Comparison of ENCODE assay signal across 8 cellular contexts in the genomic region with DNA sequence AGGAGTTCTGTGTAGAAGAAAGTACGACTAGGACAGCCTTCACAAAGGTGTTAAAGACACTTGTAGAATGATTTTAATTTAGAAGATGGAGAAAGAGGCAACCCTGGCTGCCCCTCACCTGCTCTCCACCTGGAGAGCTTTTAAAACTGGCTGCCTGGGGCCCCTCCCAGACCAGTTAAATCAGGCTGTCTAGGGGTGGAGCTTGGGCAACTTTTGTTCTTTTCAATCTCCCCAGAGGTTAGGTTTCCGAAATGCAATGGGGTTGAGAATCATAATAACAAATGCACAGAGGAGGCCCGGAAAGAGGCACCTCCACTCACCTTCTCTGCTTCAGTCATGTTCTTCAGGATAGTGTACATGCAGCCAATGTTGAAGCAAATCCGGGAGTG. TPM values are rescaled to one million over a fixed set of nuclear protein-coding genes. Genes with fewer than 3 reads are reported as not detected.
DNase-seq lines count a peak whose midpoint lies in the region; ATAC-seq and TF ChIP-seq lines count a peak whose summit lies in the region.

No MANE protein-coding gene starts in this region.

- H3K56ac ChIP-seq in IMR-90 (ENCODE audit: extremely low read depth, insufficient read depth, low read length): no peak overlapping the region

- POLR2A ChIA-PET in IMR-90 (lab: Charles Lee; ENCODE audit: unreplicated experiment): no interaction called here

- H3K4me1 ChIP-seq in IMR-90 (ENCODE audit: control insufficient read depth, insufficient read depth, low read length): 0 out of 2 replicates have a peak, but pooled peaks cover 2% of the 10 kb centered on the region
- H3K4me1 ChIP-seq in esophagus (ENCODE audit: control insufficient read depth in 2 of 2, insufficient read depth in 2 of 2, low read length in 1 of 2): peaks cover 3 to 11% of the 10 kb centered on the region in 2 donors

- H3K4me3 ChIP-seq in IMR-90 (ENCODE audit: insufficient read depth, low read depth, low read length) (no peak overlapping the region), esophagus (ENCODE audit: low read depth in 1 of 2, low read length in 2 of 2) (no peak overlapping the region)

- H3K18ac ChIP-seq in IMR-90 (ENCODE audit: low read depth, low read length): no peak overlapping the region

- no peak overlapping the region for H2AK9ac ChIP-seq in IMR-90 (replicated peaks; ENCODE audit: low read depth, low read length, poor library complexity)

- no CpG with 5 or more reads among the region's 4 CpGs for WGBS in IMR-90 (ENCODE audit: extremely low coverage in 2 of 2, insufficient read length in 1 of 2), 2 experiments
- 71 to 84% methylated on average over 4 of the region's 4 CpGs for WGBS in esophagus, 2 donors

- H2BK20ac ChIP-seq in IMR-90 (ENCODE audit: low read depth, low read length): no peak overlapping the region

- no peak overlapping the region for H4K5ac ChIP-seq in IMR-90 (ENCODE audit: low read depth, low read length)

- H2BK120ac ChIP-seq in IMR-90 (ENCODE audit: low read depth, low read length): no peak overlapping the region

- no peak overlapping the region for H4K91ac ChIP-seq in IMR-90 (ENCODE audit: insufficient read depth, low read depth, low read length)

- no peak overlapping the region for H4K8ac ChIP-seq in IMR-90 (ENCODE audit: low read depth in 2 of 2, low read length in 2 of 2)

- no peaks in the 10 kb centered on the region for H3K79me1 ChIP-seq in IMR-90 (ENCODE audit: low read depth in 1 of 2, low read length in 2 of 2)

- H3K23ac ChIP-seq in IMR-90 (ENCODE audit: low read depth, low read length): no peak overlapping the region

- intact Hi-C loops in natural killer cell (cut with micrococcal nuclease): no loop called here
- intact Hi-C loops in IMR-90 (cut with micrococcal nuclease): no loop called here
- intact Hi-C loops in head of caudate nucleus (cut with DNase I): no loop called here

- H3K4ac ChIP-seq in IMR-90 (ENCODE audit: low read depth, low read length): no peak overlapping the region; the same call in 1 of the 2 replicates

- TF ChIP-seq RAD21 in IMR-90 (IDR thresholded peaks at IDR 0.05; ENCODE audit: low read length): no peak

- CTCF ChIA-PET in IMR-90 (lab: Yijun Ruan, JAX): interaction anchor here (1.1 kb wide), 1 partner anchor 20 kb away, joined by 4 read pairs; no protein-coding TSS in a partner anchor

- dilution Hi-C loops in IMR-90 (cut with HindIII; ENCODE audit: low sequenced_read_pairs, unreplicated experiment): no loop called here

- no peak overlapping the region for H3K4me2 ChIP-seq in IMR-90 (ENCODE audit: low read depth, low read length)

- peaks cover 11 to 13% of the 10 kb centered on the region in 2 donors for H3K27me3 Mint-ChIP-seq in natural killer cell treated with Interleukin-12 subunit alpha and Interleukin-12 subunit beta and Interleukin-15 and Interleukin-18, amount 100 ng/mL, for 72 hours
- peaks cover 9 to 10% of the 10 kb centered on the region in 2 donors for H3K27me3 Mint-ChIP-seq in natural killer cell (ENCODE audit: low read depth in 2 of 2)

- peak overlapping the region; percentile 86 to 96 for H3K27ac Mint-ChIP-seq in natural killer cell treated with Interleukin-12 subunit alpha and Interleukin-12 subunit beta and Interleukin-15 and Interleukin-18, amount 100 ng/mL, for 72 hours
- no peak overlapping the region for H3K27ac Mint-ChIP-seq in natural killer cell

- H2AK5ac ChIP-seq in IMR-90 (ENCODE audit: low read depth, low read length): no peak overlapping the region

- H2AFZ ChIP-seq in IMR-90 (replicated peaks; ENCODE audit: low read length, poor library complexity): peak overlapping the region; percentile 73

- H3K27me3 ChIP-seq in IMR-90 (ENCODE audit: control insufficient read depth, insufficient read depth, low read length) (no peaks in the 10 kb centered on the region), esophagus (ENCODE audit: control insufficient read depth in 1 of 2, insufficient read depth in 2 of 2, low read length in 2 of 2) (no peaks in the 10 kb centered on the region)

- H3K14ac ChIP-seq in IMR-90 (replicated peaks; ENCODE audit: low read depth, low read length): no peak overlapping the region

- TF ChIP-seq POLR2A in IMR-90 (IDR thresholded peaks at IDR 0.05; ENCODE audit: low read depth, low read length): no peak

- H3K27ac ChIP-seq in IMR-90 (ENCODE audit: insufficient read depth, low read length) (no peak overlapping the region), esophagus (ENCODE audit: low read depth in 2 of 2, low read length in 1 of 2) (peak overlapping the region; percentile 57 to 92)

- peaks cover 25 to 37% of the 10 kb centered on the region in 2 donors for H3K4me1 Mint-ChIP-seq in natural killer cell treated with Interleukin-12 subunit alpha and Interleukin-12 subunit beta and Interleukin-15 and Interleukin-18, amount 100 ng/mL, for 72 hours (ENCODE audit: low read depth in 2 of 2)
- peaks cover 0 to 5% of the 10 kb centered on the region in 2 donors for H3K4me1 Mint-ChIP-seq in natural killer cell

- H3K9me1 ChIP-seq in IMR-90 (ENCODE audit: insufficient read depth, low read length): peaks cover 3% of the 10 kb centered on the region; the same call in 1 of the 2 replicates

- H3K4me3 Mint-ChIP-seq in natural killer cell treated with Interleukin-12 subunit alpha and Interleukin-12 subunit beta and Interleukin-15 and Interleukin-18, amount 100 ng/mL, for 72 hours: peak overlapping the region; percentile 35
- no peak overlapping the region for H3K4me3 Mint-ChIP-seq in natural killer cell

- H3K36me3 Mint-ChIP-seq in natural killer cell treated with Interleukin-12 subunit alpha and Interleukin-12 subunit beta and Interleukin-15 and Interleukin-18, amount 100 ng/mL, for 72 hours: peaks cover 4% of the 10 kb centered on the region
- H3K36me3 Mint-ChIP-seq in natural killer cell: no peaks in the 10 kb centered on the region

- H2BK5ac ChIP-seq in IMR-90 (ENCODE audit: low read depth, low read length, poor library complexity, severe bottlenecking): no peak overlapping the region

- in situ Hi-C loops in IMR-90 (cut with MboI; ENCODE audit: low sequenced_read_pairs): no loop called here

- DNase-seq in natural killer cell treated with Interleukin-12 subunit alpha and Interleukin-12 subunit beta and Interleukin-15 and Interleukin-18, amount 100 ng/mL, for 72 hours (ENCODE audit: low spot score): no peak
- DNase-seq in natural killer cell (no peak), IMR-90 (no peak), head of caudate nucleus (no peak), NCI-H2196 treated with DMSO at 0.1 percent for 48 hours (lab: John Stamatoyannopoulos, UW; ENCODE audit: unreplicated experiment) (no peak)

- no peak for ATAC-seq in natural killer cell treated with Interleukin-12 subunit alpha and Interleukin-12 subunit beta and Interleukin-15 and Interleukin-18, amount 100 ng/mL, for 72 hours
- ATAC-seq in natural killer cell (no peak), IMR-90 (ENCODE audit: low read depth) (no peak), GM19328 (IDR thresholded peaks at IDR 0.05; ENCODE audit: unreplicated experiment) (no peak), HG02884 (IDR thresholded peaks at IDR 0.05; ENCODE audit: unreplicated experiment) (no peak)

- H3K9me3 ChIP-seq in IMR-90 (ENCODE audit: control insufficient read depth, insufficient read depth, low read length) (no peaks in the 10 kb centered on the region), esophagus (ENCODE audit: control insufficient read depth in 2 of 2, insufficient read depth in 1 of 2, low read depth in 1 of 2, low read length in 1 of 2) (no peaks in the 10 kb centered on the region)

- no peak overlapping the region for H2BK15ac ChIP-seq in IMR-90 (ENCODE audit: low read depth, low read length)

- H3K9ac ChIP-seq in IMR-90 (ENCODE audit: low read depth, low read length): no peak overlapping the region

- H4K20me1 ChIP-seq in IMR-90 (ENCODE audit: insufficient read depth, low read length): no peaks in the 10 kb centered on the region

- TF ChIP-seq CTCF in natural killer cell (IDR thresholded peaks at IDR 0.05) (no peak), IMR-90 (conservative IDR thresholded peaks at IDR 0.05; ENCODE audit: low read depth, low read length) (no peak)

- no TSS peak for BruUV-seq in IMR-90 (replicated peaks; lab: Mats Ljungman, UMichigan)

- H3K36me3 ChIP-seq in IMR-90 (ENCODE audit: control insufficient read depth, insufficient read depth, low read length) (no peaks in the 10 kb centered on the region), esophagus (ENCODE audit: control insufficient read depth in 2 of 2, insufficient read depth in 2 of 2, low read length in 1 of 2) (no peaks in the 10 kb centered on the region)

- no peaks in the 10 kb centered on the region for H3K9me3 Mint-ChIP-seq in natural killer cell treated with Interleukin-12 subunit alpha and Interleukin-12 subunit beta and Interleukin-15 and Interleukin-18, amount 100 ng/mL, for 72 hours
- H3K9me3 Mint-ChIP-seq in natural killer cell: no peaks in the 10 kb centered on the region

TF ChIP-seq in IMR-90, 13 proteins besides CTCF, POLR2A, EP300 and RAD21 (continues in another document):
- TF ChIP-seq MAFK (IDR thresholded peaks at IDR 0.05; ENCODE audit: low read depth, low read length) (no peak), CHD1 (IDR thresholded peaks at IDR 0.05; ENCODE audit: low read depth, low read length) (no peak), USF2 (IDR thresholded peaks at IDR 0.05; ENCODE audit: low read depth, low read length) (no peak), SMC3 (IDR thresholded peaks at IDR 0.05; ENCODE audit: low read depth, low read length) (no peak)

RNA-seq across cellular contexts. Expression of gene NCF2, which starts 0.4 kb away (rescaled TPM):
- total RNA-seq in natural killer cell treated with Interleukin-12 subunit alpha and Interleukin-12 subunit beta and Interleukin-15 and Interleukin-18, amount 100 ng/mL, for 72 hours: 10 to 100 TPM in 1 of 2 donors, 1 to 10 TPM in 1; 5.4 to 20.5 TPM
- total RNA-seq in natural killer cell (10 to 100 TPM; 10.4 to 21.7 (median 14.8) TPM), IMR-90 (2012; rRNA removed) (2.8 and 3.2 TPM in 2 replicates)
- polyA plus RNA-seq in IMR-90 (2012; rRNA removed) (2.6 and 4.2 TPM in 2 replicates), esophagus (1 to 10 TPM; 3.4 to 3.9 TPM)
- polyA plus RNA-seq in IMR-90 (2012; cell fraction: cytosol; rRNA removed): 0.45 and 1.8 TPM in 2 replicates
- polyA plus RNA-seq in IMR-90 (2012; cell fraction: nucleus; rRNA removed; ENCODE audit: low replicate concordance): 0.52 and 0.64 TPM in 2 replicates

RNA-seq across cellular contexts. Expression of gene ARPC5, which starts 45.8 kb away (rescaled TPM):
- total RNA-seq in natural killer cell treated with Interleukin-12 subunit alpha and Interleukin-12 subunit beta and Interleukin-15 and Interleukin-18, amount 100 ng/mL, for 72 hours: 100 to 1,000 TPM; 120 to 221 TPM
- 100 to 1,000 TPM; 103 to 120 (median 113) TPM for total RNA-seq in natural killer cell
- total RNA-seq in IMR-90 (2012; rRNA removed): 212 and 361 TPM in 2 replicates
- polyA plus RNA-seq in IMR-90 (2012; rRNA removed): 91.0 and 132 TPM in 2 replicates
- polyA plus RNA-seq in IMR-90 (2012; cell fraction: cytosol; rRNA removed): 38.8 and 57.1 TPM in 2 replicates
- 9.7 and 50.2 TPM in 2 replicates for polyA plus RNA-seq in IMR-90 (2012; cell fraction: nucleus; rRNA removed; ENCODE audit: low replicate concordance)
- 10 to 100 TPM; 77.7 to 90.3 TPM for polyA plus RNA-seq in esophagus

Comparison
In these comparisons a context has a peak if more than half of its experiments do, and no peak if none do; other contexts are left out.
1. H3K27ac Mint-ChIP-seq: peak in natural killer cell treated with Interleukin-12 subunit alpha and Interleukin-12 subunit beta and Interleukin-15 and Interleukin-18, amount 100 ng/mL, for 72 hours (2 of 2); none in natural killer cell (0 of 2).